Comparison of ENCODE assay signal across 8 cellular contexts in genomic region chr2:240762971-240763370, GRCh38. TPM values are rescaled to one million over a fixed set of nuclear protein-coding genes. Genes with fewer than 3 reads are reported as not detected.
"Had no signal": no experiment of that assay in that cellular context is flagged by ENCODE, and none has a peak within 500 bp of the region (broad histone marks: within the 10 kb centered on the region; RNA-seq: fewer than 3 reads in every experiment).

No MANE protein-coding gene starts in this region.

- H3K4me3 ChIP-seq: K562 had no signal

- H3K27ac ChIP-seq: HL-60 had no signal

- ATAC-seq: HepG2, K562 had no signal

- DNase-seq: IMR-90, KBM-7, KG1 had no signal

RNA-seq across cellular contexts. Expression of gene KIF1A, which starts 57.0 kb away (rescaled TPM):
- total RNA-seq: HepG2, HT-29 had no signal
- polyA plus RNA-seq: IgD-negative memory B cell, IMR-90 had no signal
